32 cellular contexts compared by ENCODE assay signal in genomic region chr1:152707860-152708259, GRCh38. TPM values are rescaled to one million over a fixed set of nuclear protein-coding genes. Genes with fewer than 3 reads are reported as not detected.
"Had no signal": no experiment of that assay in that cellular context is flagged by ENCODE, and none has a peak within 500 bp of the region (broad histone marks: within the 10 kb centered on the region; RNA-seq: fewer than 3 reads in every experiment).

A gene with protein sequence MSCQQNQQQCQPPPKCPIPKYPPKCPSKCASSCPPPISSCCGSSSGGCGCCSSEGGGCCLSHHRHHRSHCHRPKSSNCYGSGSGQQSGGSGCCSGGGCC (plus strand): TSS chr1:152708160. CDS start chr1:152709076, 916 bp downstream.

- H3K4me1 Mint-ChIP-seq: stimulated activated effector memory CD8-positive, alpha-beta T cell treated with anti-CD3 and anti-CD28 coated beads, Interleukin-12 subunit alpha, Interleukin-12 subunit beta, amount 100 ng/mL, for 72 hours; stimulated activated memory B cell treated with anti-CD40 and anti-IgM and Interleukin-4, amounts not matched to agents 10 μg/mL and 1 μg/mL and 100 μg/mL, for 72 hours; stimulated activated naive B cell treated with anti-CD40 and anti-IgM and Interleukin-4, amounts not matched to agents 10 μg/mL and 1 μg/mL and 100 μg/mL, for 72 hours; stimulated activated naive CD8-positive, alpha-beta T cell treated with anti-CD3 and anti-CD28 coated beads, Interleukin-15, amount 100 ng/mL, for 72 hours had no signal

- H3K27ac Mint-ChIP-seq: stimulated activated effector memory CD8-positive, alpha-beta T cell treated with anti-CD3 and anti-CD28 coated beads, Interleukin-12 subunit alpha, Interleukin-12 subunit beta, amount 100 ng/mL, for 72 hours; stimulated activated memory B cell treated with anti-CD40 and anti-IgM and Interleukin-4, amounts not matched to agents 10 μg/mL and 1 μg/mL and 100 μg/mL, for 72 hours; stimulated activated naive B cell treated with anti-CD40 and anti-IgM and Interleukin-4, amounts not matched to agents 10 μg/mL and 1 μg/mL and 100 μg/mL, for 72 hours; stimulated activated naive CD8-positive, alpha-beta T cell treated with anti-CD3 and anti-CD28 coated beads, Interleukin-15, Interleukin-2, amounts not matched to agents 100 ng/mL and 50 ng/mL, for 24 hours; type B pancreatic cell had no signal

- H3K36me3 Mint-ChIP-seq: stimulated activated memory B cell treated with anti-CD40 and anti-IgM and Interleukin-4, amounts not matched to agents 10 μg/mL and 1 μg/mL and 100 μg/mL, for 72 hours; stimulated activated naive B cell treated with anti-CD40 and anti-IgM and Interleukin-4, amounts not matched to agents 10 μg/mL and 1 μg/mL and 100 μg/mL, for 72 hours; type B pancreatic cell had no signal

- H3K9me3 Mint-ChIP-seq: stimulated activated effector memory CD8-positive, alpha-beta T cell treated with anti-CD3 and anti-CD28 coated beads, Interleukin-12 subunit alpha, Interleukin-12 subunit beta, amount 100 ng/mL, for 72 hours; stimulated activated naive CD8-positive, alpha-beta T cell treated with anti-CD3 and anti-CD28 coated beads, Interleukin-15, amount 100 ng/mL, for 72 hours; stimulated activated naive CD8-positive, alpha-beta T cell treated with anti-CD3 and anti-CD28 coated beads, Interleukin-15, Interleukin-2, amounts not matched to agents 100 ng/mL and 50 ng/mL, for 24 hours had no signal

- H3K27ac ChIP-seq: stomach, suprapubic skin, testis, thoracic aorta, thyroid gland, tibial artery, tibial nerve, transverse colon, upper lobe of left lung, upper lobe of right lung, uterus, vagina had no signal

- H3K36me3 ChIP-seq: stomach, suprapubic skin, thoracic aorta, thyroid gland, tibial artery, tibial nerve, transverse colon, upper lobe of left lung, upper lobe of right lung, uterus, vagina had no signal

- H3K4me3 ChIP-seq: stomach, suprapubic skin, testis, thoracic aorta, thyroid gland, tibial artery, tibial nerve, transverse colon, upper lobe of left lung, upper lobe of right lung, uterus, vagina had no signal

- H3K4me3 Mint-ChIP-seq: stimulated activated effector memory CD8-positive, alpha-beta T cell treated with anti-CD3 and anti-CD28 coated beads, Interleukin-12 subunit alpha, Interleukin-12 subunit beta, amount 100 ng/mL, for 72 hours; stimulated activated memory B cell treated with anti-CD40 and anti-IgM and Interleukin-4, amounts not matched to agents 10 μg/mL and 1 μg/mL and 100 μg/mL, for 72 hours; stimulated activated naive B cell treated with anti-CD40 and anti-IgM and Interleukin-4, amounts not matched to agents 10 μg/mL and 1 μg/mL and 100 μg/mL, for 72 hours; stimulated activated naive CD8-positive, alpha-beta T cell treated with anti-CD3 and anti-CD28 coated beads, Interleukin-15, amount 100 ng/mL, for 72 hours; stimulated activated naive CD8-positive, alpha-beta T cell treated with anti-CD3 and anti-CD28 coated beads, Interleukin-15, Interleukin-2, amounts not matched to agents 100 ng/mL and 50 ng/mL, for 24 hours; type B pancreatic cell had no signal

- DNase-seq: stimulated activated CD4-positive, alpha-beta T cell treated with anti-CD3 and anti-CD28 coated beads, Interleukin-2, amount 100 ng/mL, for 48 hours; stimulated activated CD4-positive, alpha-beta T cell treated with anti-CD3 and anti-CD28 coated beads, Interleukin-4, amount 100 ng/mL, for 1 hour; stimulated activated CD4-positive, alpha-beta T cell treated with anti-CD3 and anti-CD28 coated beads, Interleukin-4, amount 100 ng/mL, for 24 hours; stimulated activated CD4-positive, alpha-beta T cell treated with anti-CD3 and anti-CD28 coated beads, Interleukin-4, amount 100 ng/mL, for 4 hours; stimulated activated CD8-positive, alpha-beta memory T cell treated with anti-CD3 and anti-CD28 coated beads, Interleukin-4, amount 100 ng/mL, for 48 hours; stimulated activated naive B cell treated with anti-CD40 and anti-IgM and Interleukin-4, amounts not matched to agents 10 μg/mL and 1 μg/mL and 100 μg/mL, for 72 hours; stimulated activated naive CD4-positive, alpha-beta T cell; stimulated activated naive CD4-positive, alpha-beta T cell treated with Interleukin-2 at 50 U/mL for 16 hours; stimulated activated naive CD8-positive, alpha-beta T cell treated with anti-CD3 and anti-CD28 coated beads, Interleukin-15, amount 100 ng/mL, for 72 hours; stimulated activated naive CD8-positive, alpha-beta T cell treated with anti-CD3 and anti-CD28 coated beads, Interleukin-15, Interleukin-2, amounts not matched to agents 100 U/mL and 50 U/mL, for 24 hours; stomach; substantia nigra; testis; thyroid gland; tibial artery; transverse colon; upper lobe of left lung; upper lobe of right lung; uterus had no signal

- H3K4me1 ChIP-seq: stomach, suprapubic skin, testis, thyroid gland, tibial artery, tibial nerve, transverse colon, upper lobe of left lung, upper lobe of right lung, uterus, vagina had no signal

- H3K27me3 Mint-ChIP-seq: type B pancreatic cell had no signal

- H3K9me3 ChIP-seq: testis, thoracic aorta, thyroid gland, tibial artery, tibial nerve, transverse colon, upper lobe of right lung, uterus, vagina had no signal

- H3K27me3 ChIP-seq: stomach, suprapubic skin, testis, thyroid gland, tibial artery, tibial nerve, transverse colon, upper lobe of left lung, upper lobe of right lung, uterus, vagina had no signal

RNA-seq across cellular contexts. Expression of the gene that starts here (rescaled TPM):
- total RNA-seq: stomach, subcutaneous adipose tissue, temporal lobe, testis, thoracic aorta, thyroid gland, tibial nerve, transverse colon, upper lobe of left lung, upper lobe of right lung, ureter, urinary bladder, uterus, vagina had no signal
- polyA plus RNA-seq: stomach, thymus, urinary bladder had no signal
